13 cellular contexts compared by ENCODE assay signal in the genomic region with DNA sequence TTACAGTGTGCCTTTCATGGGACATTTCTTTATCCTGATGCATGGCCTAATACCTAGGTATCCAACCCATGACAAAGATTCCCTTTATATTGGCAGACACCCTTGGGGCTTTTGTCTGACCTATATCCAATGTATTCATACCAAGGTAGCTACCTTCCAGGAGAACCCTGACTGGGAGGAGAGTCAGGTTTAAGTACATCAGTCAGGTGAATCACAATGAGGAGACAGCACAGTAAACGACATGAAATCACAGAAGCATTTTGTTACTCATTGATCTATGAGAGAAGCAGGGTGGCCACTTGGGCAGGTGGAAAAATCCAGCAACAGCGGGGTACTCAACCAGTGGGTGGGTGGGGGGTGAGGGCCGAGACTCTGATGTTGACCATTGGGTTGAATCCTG.
"Had no signal": no experiment of that assay in that cellular context is flagged by ENCODE, and none has a peak within 500 bp of the region (broad histone marks: within the 10 kb centered on the region; RNA-seq: fewer than 3 reads in every experiment).

No MANE protein-coding gene starts in this region.

- H3K27me3 ChIP-seq: dorsolateral prefrontal cortex had no signal

- H3K4me3 Mint-ChIP-seq: activated CD4-positive, alpha-beta memory T cell treated with anti-CD3 and anti-CD28 coated beads for 36 hours; activated naive CD8-positive, alpha-beta T cell treated with anti-CD3 and anti-CD28 coated beads, Interleukin-2, amount 10 ng/mL, durations not matched to agents 7 days and 5 days; activated T-cell treated with anti-CD3 and anti-CD28 coated beads, Interleukin-2, amount 50 U/mL, for 72 hours; naive B cell had no signal

- DNase-seq: activated CD4-positive, alpha-beta memory T cell treated with anti-CD3 and anti-CD28 coated beads for 36 hours; activated gamma-delta T cell treated with Interleukin-2 at 50 U/mL for 16 hours; activated naive CD8-positive, alpha-beta T cell treated with anti-CD3 and anti-CD28 coated beads, Interleukin-2, amount 10 ng/mL, durations not matched to agents 7 days and 5 days; activated T-cell treated with anti-CD3 and anti-CD28 coated beads, Interleukin-2, amount 50 U/mL, for 72 hours; anterior cingulate cortex; dorsolateral prefrontal cortex; foreskin melanocyte; head of caudate nucleus; kidney glomerular epithelial cell; naive B cell; posterior cingulate gyrus; right cardiac atrium; small intestine had no signal

- ATAC-seq: activated T-cell treated with anti-CD3 and anti-CD28 coated beads, Interleukin-2, amount 50 U/mL, for 72 hours; right cardiac atrium had no signal

- H3K9me3 Mint-ChIP-seq: activated CD4-positive, alpha-beta memory T cell treated with anti-CD3 and anti-CD28 coated beads for 36 hours; activated naive CD8-positive, alpha-beta T cell treated with anti-CD3 and anti-CD28 coated beads, Interleukin-2, amount 10 ng/mL, durations not matched to agents 7 days and 5 days had no signal

- H3K27me3 Mint-ChIP-seq: activated CD4-positive, alpha-beta memory T cell treated with anti-CD3 and anti-CD28 coated beads for 36 hours; activated naive CD8-positive, alpha-beta T cell treated with anti-CD3 and anti-CD28 coated beads, Interleukin-2, amount 10 ng/mL, durations not matched to agents 7 days and 5 days; naive B cell had no signal

- H3K4me1 Mint-ChIP-seq: activated naive CD8-positive, alpha-beta T cell treated with anti-CD3 and anti-CD28 coated beads, Interleukin-2, amount 10 ng/mL, durations not matched to agents 7 days and 5 days; naive B cell had no signal

- H3K4me3 ChIP-seq: dorsolateral prefrontal cortex had no signal

- H3K36me3 Mint-ChIP-seq: activated CD4-positive, alpha-beta memory T cell treated with anti-CD3 and anti-CD28 coated beads for 36 hours; activated naive CD8-positive, alpha-beta T cell treated with anti-CD3 and anti-CD28 coated beads, Interleukin-2, amount 10 ng/mL, durations not matched to agents 7 days and 5 days; naive B cell had no signal

- H3K27ac ChIP-seq: dorsolateral prefrontal cortex had no signal
